Comparison of ENCODE assay signal across 21 cellular contexts in the genomic region with DNA sequence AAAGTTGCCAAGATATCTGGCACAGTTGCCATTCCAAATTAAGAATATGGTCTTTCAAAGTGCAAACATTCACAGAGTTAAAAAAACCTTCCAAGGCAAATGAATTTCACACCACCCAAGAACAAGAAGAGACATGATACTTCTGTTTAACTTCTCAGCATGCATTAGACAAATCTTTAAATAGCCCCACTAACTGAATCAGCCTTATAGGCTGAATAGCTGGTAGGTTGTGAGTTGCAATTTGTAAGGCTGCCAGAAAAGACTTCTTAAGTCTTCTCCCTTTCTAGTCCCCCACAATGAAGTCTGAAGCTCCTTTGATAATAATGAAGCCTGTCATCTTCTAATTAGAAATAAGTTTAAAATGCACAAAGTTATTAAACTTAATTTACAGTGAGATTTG.
"Had no signal": no experiment of that assay in that cellular context is flagged by ENCODE, and none has a peak within 500 bp of the region (broad histone marks: within the 10 kb centered on the region; RNA-seq: fewer than 3 reads in every experiment).

No MANE protein-coding gene starts in this region.

- H3K27ac Mint-ChIP-seq: activated CD8-positive, alpha-beta T cell treated with anti-CD3 and anti-CD28 coated beads, Interleukin-2, amount 10 ng/mL, durations not matched to agents 7 days and 5 days; activated naive CD8-positive, alpha-beta T cell treated with anti-CD3 and anti-CD28 coated beads, Interleukin-2, amount 10 ng/mL, durations not matched to agents 7 days and 5 days; WTC11 had no signal

- H3K36me3 Mint-ChIP-seq: activated naive CD8-positive, alpha-beta T cell treated with anti-CD3 and anti-CD28 coated beads, Interleukin-2, amount 10 ng/mL, durations not matched to agents 7 days and 5 days; WTC11 had no signal

- H3K9me3 Mint-ChIP-seq: activated naive CD8-positive, alpha-beta T cell treated with anti-CD3 and anti-CD28 coated beads, Interleukin-2, amount 10 ng/mL, durations not matched to agents 7 days and 5 days; WTC11 had no signal

- H3K4me1 ChIP-seq: adrenal gland had no signal

- H3K4me3 ChIP-seq: adrenal gland had no signal

- H3K27me3 ChIP-seq: adrenal gland had no signal

- H3K4me3 Mint-ChIP-seq: activated CD8-positive, alpha-beta T cell treated with anti-CD3 and anti-CD28 coated beads, Interleukin-2, amount 10 ng/mL, durations not matched to agents 7 days and 5 days; activated naive CD8-positive, alpha-beta T cell treated with anti-CD3 and anti-CD28 coated beads, Interleukin-2, amount 10 ng/mL, durations not matched to agents 7 days and 5 days; WTC11 had no signal

- H3K27me3 Mint-ChIP-seq: activated naive CD8-positive, alpha-beta T cell treated with anti-CD3 and anti-CD28 coated beads, Interleukin-2, amount 10 ng/mL, durations not matched to agents 7 days and 5 days had no signal

- H3K27ac ChIP-seq: adrenal gland had no signal

- H3K4me1 Mint-ChIP-seq: activated naive CD8-positive, alpha-beta T cell treated with anti-CD3 and anti-CD28 coated beads, Interleukin-2, amount 10 ng/mL, durations not matched to agents 7 days and 5 days had no signal

- H3K36me3 ChIP-seq: adrenal gland had no signal

- DNase-seq: activated CD4-positive, alpha-beta T cell treated with anti-CD3 and anti-CD28 coated beads for 48 hours; activated CD4-positive, alpha-beta T cell treated with anti-CD3 and anti-CD28 coated beads, Interleukin-2, amount 50 U/mL, for 4 hours; activated CD4-positive, CD25-positive, alpha-beta regulatory T cell treated with anti-CD3 and anti-CD28 coated beads, Interleukin-2, amount 50 U/mL, for 72 hours; activated CD8-positive, alpha-beta memory T cell treated with anti-CD3 and anti-CD28 coated beads, Interleukin-2, amount 50 U/mL, for 48 hours; activated CD8-positive, alpha-beta T cell treated with anti-CD3 and anti-CD28 coated beads, Interleukin-2, amount 10 ng/mL, durations not matched to agents 7 days and 5 days; activated naive CD4-positive, alpha-beta T cell treated with anti-CD3 and anti-CD28 coated beads, Interleukin-2, amount 50 U/mL, for 16 hours; activated naive CD8-positive, alpha-beta T cell treated with anti-CD3 and anti-CD28 coated beads, Interleukin-2, amount 10 ng/mL, durations not matched to agents 7 days and 5 days; activated T-cell treated with anti-CD3 and anti-CD28 coated beads, Interleukin-2, amount 50 U/mL, for 1 hour; adrenal gland; caudate nucleus; NCI-H1048; NCI-H146; NCI-H187 treated with DMSO at 0.1 percent for 48 hours; NCI-H2081 treated with DMSO at 0.1 percent for 48 hours; NCI-H2171 treated with DMSO at 0.1 percent for 48 hours; NCI-H226; NCI-H526; NCI-H82; SIG-M5; SW 1271 had no signal

- ATAC-seq: activated CD8-positive, alpha-beta T cell treated with anti-CD3 and anti-CD28 coated beads, Interleukin-2, amount 10 ng/mL, durations not matched to agents 7 days and 5 days; WTC11 had no signal
